ENCODE assay signal across 11 cellular contexts in genomic region chr10:70440296-70441160, GRCh38. TPM values are rescaled to one million over a fixed set of nuclear protein-coding genes. Genes with fewer than 3 reads are reported as not detected.
DNase-seq lines count a peak whose midpoint lies in the region; ATAC-seq, FAIRE-seq and TF ChIP-seq lines count a peak whose summit lies in the region.
"Had no signal": no experiment of that assay in that cellular context is flagged by ENCODE, and none has a peak within 500 bp of the region (broad histone marks: within the 10 kb centered on the region; RNA-seq: fewer than 3 reads in every experiment).

No MANE protein-coding gene starts in this region.

- H3K4ac ChIP-seq in trophoblast cell (ENCODE audit: low read depth, low read length) = no peak overlapping the region

- H3K27me3 ChIP-seq in cardiac muscle cell (peaks cover 66% of the 10 kb centered on the region), trophoblast cell (ENCODE audit: insufficient read depth, low read length) (peaks cover 33% of the 10 kb centered on the region)

- no peak overlapping the region for H2BK12ac ChIP-seq in trophoblast cell (ENCODE audit: low read length)

- no peaks in the 10 kb centered on the region for H3K79me1 ChIP-seq in trophoblast cell (ENCODE audit: low read length)

- H3K9me3 ChIP-seq in cardiac muscle cell (ENCODE audit: low read depth) (no peaks in the 10 kb centered on the region), trophoblast cell (ENCODE audit: insufficient read depth, low read depth, low read length) (peaks cover 8% of the 10 kb centered on the region)

- no peak overlapping the region for H4K8ac ChIP-seq in trophoblast cell (ENCODE audit: low read depth, low read length)

- H3K18ac ChIP-seq in trophoblast cell (ENCODE audit: low read length) = no peak overlapping the region

- peak overlapping the region; percentile 1 for H3K4me3 Mint-ChIP-seq in activated CD4-positive, alpha-beta memory T cell treated with anti-CD3 and anti-CD28 coated beads, Interleukin-2, amount 10 ng/mL, durations not matched to agents 7 days and 5 days

- DNase-seq in GM13977 (ENCODE audit: low spot score) = peak; percentile 50
- no peak for DNase-seq in activated CD4-positive, alpha-beta memory T cell treated with anti-CD3 and anti-CD28 coated beads, Interleukin-2, amount 10 ng/mL, durations not matched to agents 7 days and 5 days
- no peak for DNase-seq in cardiac muscle cell (ENCODE audit: low read depth in 1 of 2, low spot score in 1 of 2)
- no peak for DNase-seq in trophoblast cell
- no peak for DNase-seq in AML-193 (lab: John Stamatoyannopoulos, UW)
- DNase-seq in frontal cortex (ENCODE audit: low spot score in 2 of 2) = no peak
- DNase-seq in NCI-H2196 (lab: John Stamatoyannopoulos, UW; ENCODE audit: unreplicated experiment) = no peak
- DNase-seq: NCI-H2029 treated with DMSO at 0.1 percent for 48 hours had no signal

- no peaks in the 10 kb centered on the region for H3K79me2 ChIP-seq in trophoblast cell (ENCODE audit: control insufficient read depth, insufficient read depth, low read length, poor library complexity)

- POLR2A ChIA-PET in activated CD4-positive, alpha-beta memory T cell treated with anti-CD3 and anti-CD28 coated beads, Interleukin-2, amount 10 ng/mL, durations not matched to agents 7 days and 5 days (lab: Charles Lee) = no interaction called here

- H3K4me3 ChIP-seq in cardiac muscle cell (peak overlapping the region; percentile 15), trophoblast cell (ENCODE audit: low read depth, low read length) (no peak overlapping the region)

- no CpG with 5 or more reads among the region's 69 CpGs for WGBS in trophoblast cell (ENCODE audit: extremely low coverage, insufficient coverage, insufficient read length)

- H3K4me2 ChIP-seq in trophoblast cell (ENCODE audit: low read length) = peak overlapping the region; percentile 48

- peaks cover 60% of the 10 kb centered on the region for H3K27me3 Mint-ChIP-seq in activated CD4-positive, alpha-beta memory T cell treated with anti-CD3 and anti-CD28 coated beads, Interleukin-2, amount 10 ng/mL, durations not matched to agents 7 days and 5 days

- H3K27ac ChIP-seq in cardiac muscle cell (no peak overlapping the region), trophoblast cell (ENCODE audit: low read depth, low read length) (no peak overlapping the region)

- no peak for ATAC-seq in HG03135 (IDR thresholded peaks at IDR 0.05; ENCODE audit: unreplicated experiment)

- H3K36me3 Mint-ChIP-seq in activated CD4-positive, alpha-beta memory T cell treated with anti-CD3 and anti-CD28 coated beads, Interleukin-2, amount 10 ng/mL, durations not matched to agents 7 days and 5 days (ENCODE audit: low read depth) = peaks cover 9% of the 10 kb centered on the region

- H2AK5ac ChIP-seq in trophoblast cell (ENCODE audit: low read length) = no peak overlapping the region

- H2AFZ ChIP-seq in trophoblast cell (ENCODE audit: insufficient read depth, low read length, poor library complexity) = no peak overlapping the region

- peaks cover 15% of the 10 kb centered on the region for H3K4me1 Mint-ChIP-seq in activated CD4-positive, alpha-beta memory T cell treated with anti-CD3 and anti-CD28 coated beads, Interleukin-2, amount 10 ng/mL, durations not matched to agents 7 days and 5 days

- TF ChIP-seq CTCF in GM13977 (IDR thresholded peaks at IDR 0.05; ENCODE audit: extremely low read depth, insufficient read depth, missing control alignments) (no peak), cardiac muscle cell (IDR thresholded peaks at IDR 0.05; ENCODE audit: low read depth, low read length) (no peak)

- H4K12ac ChIP-seq in trophoblast cell (ENCODE audit: low read depth, low read length) = no peak overlapping the region

- H3K23ac ChIP-seq in trophoblast cell (ENCODE audit: low read length) = no peak overlapping the region

- no peak overlapping the region for H2BK120ac ChIP-seq in trophoblast cell (ENCODE audit: insufficient read depth, low read length, poor library complexity)

- H4K91ac ChIP-seq in trophoblast cell (ENCODE audit: low read depth, low read length) = no peak overlapping the region

- peaks cover 4% of the 10 kb centered on the region for H3K4me1 ChIP-seq in cardiac muscle cell (ENCODE audit: low read depth)
- H3K4me1 ChIP-seq in trophoblast cell (ENCODE audit: control insufficient read depth in 1 of 2, insufficient read depth in 2 of 2, low read length in 2 of 2) = peaks cover 15 to 16% of the 10 kb centered on the region in 2 experiments

- H3K36me3 ChIP-seq in cardiac muscle cell = no peaks in the 10 kb centered on the region
- no peaks in the 10 kb centered on the region for H3K36me3 ChIP-seq in trophoblast cell (ENCODE audit: control insufficient read depth in 1 of 2, insufficient read depth in 2 of 2, low read length in 2 of 2)

- no peak overlapping the region for H3K27ac Mint-ChIP-seq in activated CD4-positive, alpha-beta memory T cell treated with anti-CD3 and anti-CD28 coated beads, Interleukin-2, amount 10 ng/mL, durations not matched to agents 7 days and 5 days

- H2BK5ac ChIP-seq in trophoblast cell (ENCODE audit: low read depth, low read length, poor library complexity) = no peak overlapping the region

- no peaks in the 10 kb centered on the region for H3K9me3 Mint-ChIP-seq in activated CD4-positive, alpha-beta memory T cell treated with anti-CD3 and anti-CD28 coated beads, Interleukin-2, amount 10 ng/mL, durations not matched to agents 7 days and 5 days

- in situ Hi-C loops in GM13977 (cut with MboI; ENCODE audit: low pct_unique_long_range_greater_than_20kb, low sequenced_read_pairs, unreplicated experiment) = no loop called here

- no peak for FAIRE-seq in frontal cortex (lab: Jason Lieb, UNC)

- CTCF ChIA-PET in activated CD4-positive, alpha-beta memory T cell treated with anti-CD3 and anti-CD28 coated beads, Interleukin-2, amount 10 ng/mL, durations not matched to agents 7 days and 5 days (lab: Charles Lee) = interaction anchor here (1.5 kb wide), 1 partner anchor 9 kb away, joined by 5 read pairs; no protein-coding TSS in a partner anchor

- H3K9ac ChIP-seq in trophoblast cell (ENCODE audit: low read length) = no peak overlapping the region

- H3K14ac ChIP-seq in trophoblast cell (ENCODE audit: low read length) = no peak overlapping the region

RNA-seq across cellular contexts. Expression of gene NODAL, which starts 1.0 kb away (rescaled TPM):
- under 1 TPM in 1 of 2 experiments, not detected in 1; 0.25 TPM for total RNA-seq in activated CD4-positive, alpha-beta memory T cell treated with anti-CD3 and anti-CD28 coated beads, Interleukin-2, amount 10 ng/mL, durations not matched to agents 7 days and 5 days
- 0.15 and 0.25 TPM in 2 replicates for total RNA-seq in cardiac muscle cell
- 0.07 and 0.64 TPM in 2 replicates for polyA plus RNA-seq in cardiac muscle cell
- polyA plus RNA-seq in trophoblast cell (2013) = 0.15 and 0.26 TPM in 2 replicates
- 2.0 TPM for total RNA-seq in frontal cortex
- total RNA-seq: epithelial cell of proximal tubule, skeletal muscle tissue had no signal

RNA-seq across cellular contexts. Expression of gene EIF4EBP2, which starts 36.6 kb away (rescaled TPM):
- total RNA-seq in activated CD4-positive, alpha-beta memory T cell treated with anti-CD3 and anti-CD28 coated beads, Interleukin-2, amount 10 ng/mL, durations not matched to agents 7 days and 5 days = 10 to 100 TPM; 52.6 to 53.8 TPM
- total RNA-seq in cardiac muscle cell (39.1 and 43.0 TPM in 2 replicates), frontal cortex (47.3 TPM)
- polyA plus RNA-seq in cardiac muscle cell = 36.8 and 40.3 TPM in 2 replicates
- 71.6 and 73.5 TPM in 2 replicates for polyA plus RNA-seq in trophoblast cell (2013)

RNA-seq across cellular contexts. Expression of gene PALD1, which starts 38.0 kb away (rescaled TPM):
- under 1 TPM; 0.08 to 0.15 TPM for total RNA-seq in activated CD4-positive, alpha-beta memory T cell treated with anti-CD3 and anti-CD28 coated beads, Interleukin-2, amount 10 ng/mL, durations not matched to agents 7 days and 5 days
- 11.1 and 19.1 TPM in 2 replicates for total RNA-seq in cardiac muscle cell
- 5.7 and 14.3 TPM in 2 replicates for polyA plus RNA-seq in cardiac muscle cell
- 0.01 and 0.04 TPM in 2 replicates for polyA plus RNA-seq in trophoblast cell (2013)
- total RNA-seq in frontal cortex = 6.9 TPM

RNA-seq across cellular contexts. Expression of gene LRRC20, which starts 58.1 kb away (rescaled TPM):
- 10 to 100 TPM in 1 of 2 experiments, 1 to 10 TPM in 1; 9.8 to 10.3 TPM for total RNA-seq in activated CD4-positive, alpha-beta memory T cell treated with anti-CD3 and anti-CD28 coated beads, Interleukin-2, amount 10 ng/mL, durations not matched to agents 7 days and 5 days
- total RNA-seq in cardiac muscle cell = 79.0 and 80.4 TPM in 2 replicates
- 44.3 and 52.3 TPM in 2 replicates for polyA plus RNA-seq in cardiac muscle cell
- 2.2 and 2.3 TPM in 2 replicates for polyA plus RNA-seq in trophoblast cell (2013)
- 11.0 TPM for total RNA-seq in frontal cortex
